Comparison of ENCODE assay signal across 9 cellular contexts in genomic region chr3:171328419-171329082, GRCh38.
DNase-seq lines count a peak whose midpoint lies in the region; ATAC-seq, FAIRE-seq and TF ChIP-seq lines count a peak whose summit lies in the region.
"Had no signal": no experiment of that assay in that cellular context is flagged by ENCODE, and none has a peak within 500 bp of the region (broad histone marks: within the 10 kb centered on the region; RNA-seq: fewer than 3 reads in every experiment).

No MANE protein-coding gene starts in this region.

- POLR2A ChIA-PET in A549 (lab: Yijun Ruan, JAX): no interaction called here

- 0 out of 2 replicates have a peak overlapping the region, but pooled peaks have one; percentile 59 for H3K27ac Mint-ChIP-seq in GM23338
- H3K27ac Mint-ChIP-seq in central memory CD8-positive, alpha-beta T cell (ENCODE audit: low read depth): no peak overlapping the region

- no peak for TF ChIP-seq POLR2A in A549 (IDR thresholded peaks at IDR 0.05; ENCODE audit: low read length)

- no peak overlapping the region for H3K9ac ChIP-seq in rectal smooth muscle tissue (ENCODE audit: low read length)

- H3K4me1 ChIP-seq in A549 (no peaks in the 10 kb centered on the region), GM23338 (ENCODE audit: insufficient read depth) (peaks cover 28% of the 10 kb centered on the region), rectal smooth muscle tissue (ENCODE audit: control insufficient read depth, insufficient read depth, low read length) (peaks cover 21% of the 10 kb centered on the region)

- H4K20me1 ChIP-seq in GM23338 (replicated peaks; ENCODE audit: insufficient read depth): no peaks in the 10 kb centered on the region

- H3K27me3 Mint-ChIP-seq in GM23338 (ENCODE audit: insufficient read depth, low read depth, poor library complexity): no peaks in the 10 kb centered on the region
- H3K27me3 Mint-ChIP-seq in central memory CD8-positive, alpha-beta T cell: no peaks in the 10 kb centered on the region

- H3K4me2 ChIP-seq in A549: no peak overlapping the region
- H3K4me2 ChIP-seq in GM23338: no peak overlapping the region

- no peak overlapping the region for H3K4me3 ChIP-seq in A549
- H3K4me3 ChIP-seq in GM23338: no peak overlapping the region
- H3K4me3 ChIP-seq in rectal smooth muscle tissue (ENCODE audit: low read length): no peak overlapping the region
- H3K4me3 ChIP-seq: pancreas had no signal

- no peaks in the 10 kb centered on the region for H3K9me2 ChIP-seq in GM23338 (ENCODE audit: insufficient read depth)

- H3K9me3 Mint-ChIP-seq in GM23338: 0 out of 3 replicates have a peak, but pooled peaks cover 4% of the 10 kb centered on the region
- H3K9me3 Mint-ChIP-seq in central memory CD8-positive, alpha-beta T cell: no peaks in the 10 kb centered on the region

- no peak for TF ChIP-seq EP300 in A549 (IDR thresholded peaks at IDR 0.05)

- H2AFZ ChIP-seq in GM23338: no peak overlapping the region

- no peak for TF ChIP-seq RAD21 in A549 (conservative IDR thresholded peaks at IDR 0.05 in 1 of 2, IDR thresholded peaks at IDR 0.05 in 1 of 2)

- DNase-seq in A549 (ENCODE audit: low read depth in 1 of 2, low spot score in 1 of 2) (peak in 1 of 2 experiments; percentile 30), GM23338 (ENCODE audit: low spot score) (peak; percentile 76), T-helper 1 cell (peak; percentile 7 to 68 (median 30)), occipital lobe (lab: John Stamatoyannopoulos, UW) (no peak), NCI-H1105 treated with DMSO at 0.1 percent for 48 hours (lab: John Stamatoyannopoulos, UW) (no peak)
- peak in 1 of 2 donors; percentile 43 for DNase-seq in central memory CD8-positive, alpha-beta T cell (ENCODE audit: low spot score in 2 of 2)

- peaks cover 14% of the 10 kb centered on the region for H3K79me2 ChIP-seq in GM23338 (replicated peaks; ENCODE audit: insufficient read depth)

- CTCF ChIA-PET in A549 (lab: Yijun Ruan, JAX): interaction anchor here (0.9 to 1.7 kb wide), 2 partner anchors 16 to 19 kb away, joined by 3 to 4 read pairs; no protein-coding TSS in a partner anchor

- H3K27ac ChIP-seq in A549 (no peak overlapping the region), GM23338 (ENCODE audit: low read depth) (peak overlapping the region; percentile 81; the same call in 1 of the 2 replicates), rectal smooth muscle tissue (ENCODE audit: low read depth, low read length) (peak overlapping the region; percentile 17)
- H3K27ac ChIP-seq: pancreas had no signal

- peaks cover 39% of the 10 kb centered on the region for H3K4me1 Mint-ChIP-seq in GM23338
- H3K4me1 Mint-ChIP-seq in central memory CD8-positive, alpha-beta T cell: peaks cover 33% of the 10 kb centered on the region

- TF ChIP-seq CTCF in A549 (IDR thresholded peaks at IDR 0.05): peak; percentile 15; the same call in 1 of the 3 replicates
- peak; percentile 42 to 64 for TF ChIP-seq CTCF in GM23338 (conservative IDR thresholded peaks at IDR 0.05; ENCODE audit: low read depth in 2 of 2)

- H3K36me3 ChIP-seq in GM23338 (ENCODE audit: insufficient read depth): no peaks in the 10 kb centered on the region
- H3K36me3 ChIP-seq in rectal smooth muscle tissue (ENCODE audit: control insufficient read depth, insufficient read depth, low read length): no peaks in the 10 kb centered on the region
- H3K36me3 ChIP-seq: pancreas had no signal

- H3K27me3 ChIP-seq in GM23338 (ENCODE audit: insufficient read depth): no peaks in the 10 kb centered on the region
- no peaks in the 10 kb centered on the region for H3K27me3 ChIP-seq in rectal smooth muscle tissue (ENCODE audit: control insufficient read depth, insufficient read depth, low read length)
- H3K27me3 ChIP-seq: pancreas had no signal

- ATAC-seq in A549 (peak in 1 of 2 experiments; percentile 40; a peak in 1 of 6 replicates), GM23338 (peak; percentile 73), HG02798 (IDR thresholded peaks at IDR 0.05; ENCODE audit: poor library complexity, unreplicated experiment) (no peak)
- peak; percentile 94 for ATAC-seq in central memory CD8-positive, alpha-beta T cell (replicated peaks; ENCODE audit: extremely low read depth, poor library complexity, severe bottlenecking)

- H3K36me3 Mint-ChIP-seq in GM23338 (ENCODE audit: low read depth): peaks cover 12% of the 10 kb centered on the region; the same call in 2 of the 3 replicates
- peaks cover 2% of the 10 kb centered on the region for H3K36me3 Mint-ChIP-seq in central memory CD8-positive, alpha-beta T cell (ENCODE audit: insufficient read depth)

- H3F3A ChIP-seq in GM23338 (replicated peaks; ENCODE audit: low read depth): no peaks in the 10 kb centered on the region

- WGBS in A549 (ENCODE audit: missing lambda C conversion rate): 70% methylated on average over 3 of the region's 3 CpGs

- no peak for FAIRE-seq in A549 (lab: Jason Lieb, UNC)

- no peak overlapping the region for H3K4me3 Mint-ChIP-seq in GM23338
- no peak overlapping the region for H3K4me3 Mint-ChIP-seq in central memory CD8-positive, alpha-beta T cell

- no peaks in the 10 kb centered on the region for H3K9me3 ChIP-seq in A549
- H3K9me3 ChIP-seq: pancreas had no signal

TF ChIP-seq in A549, 52 proteins besides CTCF, POLR2A, EP300 and RAD21:
- no peak for TF ChIP-seq BHLHE40 (IDR thresholded peaks at IDR 0.05; ENCODE audit: low read depth, low read length)
- TF ChIP-seq CEBPB (IDR thresholded peaks at IDR 0.05): peak; percentile 57 to 66; a peak in 3 of 4 replicates

TF ChIP-seq in GM23338, 12 proteins besides CTCF, POLR2A, EP300 and RAD21:
- TF ChIP-seq ZNF462 (CRISPR knock-in tag; IDR thresholded peaks at IDR 0.05) (0 out of 2 replicates have a peak, but pooled peaks have one; percentile 44), CREB1 (CRISPR knock-in tag; IDR thresholded peaks at IDR 0.05; ENCODE audit: low read depth) (no peak)

Comparison
In these comparisons a context has a peak if more than half of its experiments do, and no peak if none do; other contexts are left out.
1. DNase-seq: peak in GM23338 (single experiment) and T-helper 1 cell (5 of 5); none in occipital lobe (single experiment) and NCI-H1105 treated with DMSO at 0.1 percent for 48 hours (single experiment).
2. H3K27ac ChIP-seq: peak in GM23338 (single experiment) and rectal smooth muscle tissue (single experiment); none in A549 (0 of 2).